1 cellular context compared by ENCODE assay signal in the genomic region with DNA sequence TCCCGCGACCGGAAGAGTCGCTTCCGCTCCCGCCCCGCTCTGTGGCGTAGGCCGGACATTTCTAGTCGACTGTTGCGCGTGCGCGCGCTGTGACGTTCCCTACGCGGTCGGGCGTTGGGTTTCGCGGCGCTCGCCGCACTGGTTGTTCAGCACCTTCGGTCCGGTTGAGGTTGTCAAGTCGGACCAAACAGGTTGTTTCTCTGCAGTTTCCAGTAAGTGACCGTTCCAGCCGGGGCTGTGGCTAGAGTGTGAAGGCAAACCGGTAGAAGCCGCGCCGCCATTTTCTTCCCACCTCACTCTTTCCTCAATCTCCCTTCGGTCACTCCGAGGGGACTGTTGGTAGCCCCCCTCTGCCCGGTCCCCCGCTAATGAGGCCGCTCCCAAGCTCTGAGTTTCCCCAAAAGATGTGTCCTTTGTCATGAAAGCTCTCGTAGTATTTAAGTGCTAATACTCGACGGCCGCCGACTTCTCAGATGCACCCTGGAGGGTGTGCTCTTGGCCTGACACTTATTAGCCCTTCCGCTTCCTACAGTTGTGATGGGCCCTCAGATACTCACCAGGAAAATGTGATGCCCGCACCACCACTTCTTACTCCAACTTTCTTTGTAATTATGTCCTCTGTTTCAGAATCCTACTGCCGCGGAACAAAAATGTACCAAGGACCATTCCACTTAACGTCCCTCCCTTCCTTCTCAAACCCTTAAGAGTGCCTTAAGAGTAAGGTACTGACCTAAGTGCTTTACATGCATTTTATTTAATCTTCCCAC.
A peak's percentile ranks its signal among the peaks of the same experiment; 100 is the strongest.
TF ChIP-seq lines count a peak whose summit lies in the region.

No MANE protein-coding gene starts in this region.

TF ChIP-seq in HepG2, 621 proteins besides CTCF, POLR2A, EP300 and RAD21 (continued from another document and continues in another):
- TF ChIP-seq, protein P1, sequence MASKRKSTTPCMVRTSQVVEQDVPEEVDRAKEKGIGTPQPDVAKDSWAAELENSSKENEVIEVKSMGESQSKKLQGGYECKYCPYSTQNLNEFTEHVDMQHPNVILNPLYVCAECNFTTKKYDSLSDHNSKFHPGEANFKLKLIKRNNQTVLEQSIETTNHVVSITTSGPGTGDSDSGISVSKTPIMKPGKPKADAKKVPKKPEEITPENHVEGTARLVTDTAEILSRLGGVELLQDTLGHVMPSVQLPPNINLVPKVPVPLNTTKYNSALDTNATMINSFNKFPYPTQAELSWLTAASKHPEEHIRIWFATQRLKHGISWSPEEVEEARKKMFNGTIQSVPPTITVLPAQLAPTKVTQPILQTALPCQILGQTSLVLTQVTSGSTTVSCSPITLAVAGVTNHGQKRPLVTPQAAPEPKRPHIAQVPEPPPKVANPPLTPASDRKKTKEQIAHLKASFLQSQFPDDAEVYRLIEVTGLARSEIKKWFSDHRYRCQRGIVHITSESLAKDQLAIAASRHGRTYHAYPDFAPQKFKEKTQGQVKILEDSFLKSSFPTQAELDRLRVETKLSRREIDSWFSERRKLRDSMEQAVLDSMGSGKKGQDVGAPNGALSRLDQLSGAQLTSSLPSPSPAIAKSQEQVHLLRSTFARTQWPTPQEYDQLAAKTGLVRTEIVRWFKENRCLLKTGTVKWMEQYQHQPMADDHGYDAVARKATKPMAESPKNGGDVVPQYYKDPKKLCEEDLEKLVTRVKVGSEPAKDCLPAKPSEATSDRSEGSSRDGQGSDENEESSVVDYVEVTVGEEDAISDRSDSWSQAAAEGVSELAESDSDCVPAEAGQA (IDR thresholded peaks at IDR 0.05; ENCODE audit: low read depth): peak; percentile 62
- TF ChIP-seq, protein P1 (CRISPR knock-in tag; IDR thresholded peaks at IDR 0.05; ENCODE audit: borderline replicate concordance): no peak
- TF ChIP-seq ZNF263 (CRISPR knock-in tag; IDR thresholded peaks at IDR 0.05) (0 out of 2 replicates have a peak, but pooled peaks have one; percentile 39), ZNF616 (CRISPR knock-in tag; IDR thresholded peaks at IDR 0.05; ENCODE audit: low read depth) (peak; percentile 45; the same call in 1 of the 2 replicates), GLMP (CRISPR knock-in tag; IDR thresholded peaks at IDR 0.05; ENCODE audit: borderline replicate concordance) (no peak), ZNF530 (CRISPR knock-in tag; IDR thresholded peaks at IDR 0.05; ENCODE audit: low read depth) (no peak), MAFK (conservative IDR thresholded peaks at IDR 0.05 in 1 of 2, IDR thresholded peaks at IDR 0.05 in 1 of 2; ENCODE audit: low read length in 2 of 2) (no peak), PHF20 (CRISPR knock-in tag; IDR thresholded peaks at IDR 0.05) (peak; percentile 77), KMT2A (CRISPR knock-in tag; IDR thresholded peaks at IDR 0.05) (peak; percentile 54; the same call in 1 of the 2 replicates), ZMYM2 (CRISPR knock-in tag; IDR thresholded peaks at IDR 0.05) (no peak; the same call in 1 of the 2 replicates), DMAP1 (CRISPR knock-in tag; IDR thresholded peaks at IDR 0.05) (peak; percentile 76), SETDB1 (CRISPR knock-in tag; IDR thresholded peaks at IDR 0.05; ENCODE audit: borderline replicate concordance) (no peak), BRCA1 (CRISPR knock-in tag; IDR thresholded peaks at IDR 0.05) (0 out of 2 replicates have a peak, but pooled peaks have one; percentile 52), ZNF891 (CRISPR knock-in tag; IDR thresholded peaks at IDR 0.05) (peak; percentile 90), ZNF614 (CRISPR knock-in tag; IDR thresholded peaks at IDR 0.05; ENCODE audit: borderline replicate concordance) (peak; percentile 80; the same call in 1 of the 2 replicates), ZNF431 (CRISPR knock-in tag; IDR thresholded peaks at IDR 0.05; ENCODE audit: borderline replicate concordance, low read depth) (no peak), SYNCRIP (IDR thresholded peaks at IDR 0.05; ENCODE audit: insufficient read depth, low read depth, low read length) (no peak), SMC3 (IDR thresholded peaks at IDR 0.05; ENCODE audit: low read length) (no peak), NFKBIZ (CRISPR knock-in tag; IDR thresholded peaks at IDR 0.05) (no peak), ZNF562 (CRISPR knock-in tag; IDR thresholded peaks at IDR 0.05; ENCODE audit: borderline replicate concordance) (no peak), KLF12 (CRISPR knock-in tag; IDR thresholded peaks at IDR 0.05; ENCODE audit: borderline replicate concordance) (peak; percentile 77; the same call in 1 of the 2 replicates), ETV6 (CRISPR knock-in tag; conservative IDR thresholded peaks at IDR 0.05) (no peak)
- TF ChIP-seq, protein P2, sequence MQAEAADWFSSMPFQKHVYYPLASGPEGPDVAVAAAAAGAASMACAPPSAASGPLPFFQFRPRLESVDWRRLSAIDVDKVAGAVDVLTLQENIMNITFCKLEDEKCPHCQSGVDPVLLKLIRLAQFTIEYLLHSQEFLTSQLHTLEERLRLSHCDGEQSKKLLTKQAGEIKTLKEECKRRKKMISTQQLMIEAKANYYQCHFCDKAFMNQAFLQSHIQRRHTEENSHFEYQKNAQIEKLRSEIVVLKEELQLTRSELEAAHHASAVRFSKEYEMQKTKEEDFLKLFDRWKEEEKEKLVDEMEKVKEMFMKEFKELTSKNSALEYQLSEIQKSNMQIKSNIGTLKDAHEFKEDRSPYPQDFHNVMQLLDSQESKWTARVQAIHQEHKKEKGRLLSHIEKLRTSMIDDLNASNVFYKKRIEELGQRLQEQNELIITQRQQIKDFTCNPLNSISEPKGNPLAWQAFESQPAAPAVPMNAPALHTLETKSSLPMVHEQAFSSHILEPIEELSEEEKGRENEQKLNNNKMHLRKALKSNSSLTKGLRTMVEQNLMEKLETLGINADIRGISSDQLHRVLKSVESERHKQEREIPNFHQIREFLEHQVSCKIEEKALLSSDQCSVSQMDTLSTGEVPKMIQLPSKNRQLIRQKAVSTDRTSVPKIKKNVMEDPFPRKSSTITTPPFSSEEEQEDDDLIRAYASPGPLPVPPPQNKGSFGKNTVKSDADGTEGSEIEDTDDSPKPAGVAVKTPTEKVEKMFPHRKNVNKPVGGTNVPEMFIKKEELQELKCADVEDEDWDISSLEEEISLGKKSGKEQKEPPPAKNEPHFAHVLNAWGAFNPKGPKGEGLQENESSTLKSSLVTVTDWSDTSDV (CRISPR knock-in tag; IDR thresholded peaks at IDR 0.05): 0 out of 2 replicates have a peak, but pooled peaks have one; percentile 60
- TF ChIP-seq, protein P3, sequence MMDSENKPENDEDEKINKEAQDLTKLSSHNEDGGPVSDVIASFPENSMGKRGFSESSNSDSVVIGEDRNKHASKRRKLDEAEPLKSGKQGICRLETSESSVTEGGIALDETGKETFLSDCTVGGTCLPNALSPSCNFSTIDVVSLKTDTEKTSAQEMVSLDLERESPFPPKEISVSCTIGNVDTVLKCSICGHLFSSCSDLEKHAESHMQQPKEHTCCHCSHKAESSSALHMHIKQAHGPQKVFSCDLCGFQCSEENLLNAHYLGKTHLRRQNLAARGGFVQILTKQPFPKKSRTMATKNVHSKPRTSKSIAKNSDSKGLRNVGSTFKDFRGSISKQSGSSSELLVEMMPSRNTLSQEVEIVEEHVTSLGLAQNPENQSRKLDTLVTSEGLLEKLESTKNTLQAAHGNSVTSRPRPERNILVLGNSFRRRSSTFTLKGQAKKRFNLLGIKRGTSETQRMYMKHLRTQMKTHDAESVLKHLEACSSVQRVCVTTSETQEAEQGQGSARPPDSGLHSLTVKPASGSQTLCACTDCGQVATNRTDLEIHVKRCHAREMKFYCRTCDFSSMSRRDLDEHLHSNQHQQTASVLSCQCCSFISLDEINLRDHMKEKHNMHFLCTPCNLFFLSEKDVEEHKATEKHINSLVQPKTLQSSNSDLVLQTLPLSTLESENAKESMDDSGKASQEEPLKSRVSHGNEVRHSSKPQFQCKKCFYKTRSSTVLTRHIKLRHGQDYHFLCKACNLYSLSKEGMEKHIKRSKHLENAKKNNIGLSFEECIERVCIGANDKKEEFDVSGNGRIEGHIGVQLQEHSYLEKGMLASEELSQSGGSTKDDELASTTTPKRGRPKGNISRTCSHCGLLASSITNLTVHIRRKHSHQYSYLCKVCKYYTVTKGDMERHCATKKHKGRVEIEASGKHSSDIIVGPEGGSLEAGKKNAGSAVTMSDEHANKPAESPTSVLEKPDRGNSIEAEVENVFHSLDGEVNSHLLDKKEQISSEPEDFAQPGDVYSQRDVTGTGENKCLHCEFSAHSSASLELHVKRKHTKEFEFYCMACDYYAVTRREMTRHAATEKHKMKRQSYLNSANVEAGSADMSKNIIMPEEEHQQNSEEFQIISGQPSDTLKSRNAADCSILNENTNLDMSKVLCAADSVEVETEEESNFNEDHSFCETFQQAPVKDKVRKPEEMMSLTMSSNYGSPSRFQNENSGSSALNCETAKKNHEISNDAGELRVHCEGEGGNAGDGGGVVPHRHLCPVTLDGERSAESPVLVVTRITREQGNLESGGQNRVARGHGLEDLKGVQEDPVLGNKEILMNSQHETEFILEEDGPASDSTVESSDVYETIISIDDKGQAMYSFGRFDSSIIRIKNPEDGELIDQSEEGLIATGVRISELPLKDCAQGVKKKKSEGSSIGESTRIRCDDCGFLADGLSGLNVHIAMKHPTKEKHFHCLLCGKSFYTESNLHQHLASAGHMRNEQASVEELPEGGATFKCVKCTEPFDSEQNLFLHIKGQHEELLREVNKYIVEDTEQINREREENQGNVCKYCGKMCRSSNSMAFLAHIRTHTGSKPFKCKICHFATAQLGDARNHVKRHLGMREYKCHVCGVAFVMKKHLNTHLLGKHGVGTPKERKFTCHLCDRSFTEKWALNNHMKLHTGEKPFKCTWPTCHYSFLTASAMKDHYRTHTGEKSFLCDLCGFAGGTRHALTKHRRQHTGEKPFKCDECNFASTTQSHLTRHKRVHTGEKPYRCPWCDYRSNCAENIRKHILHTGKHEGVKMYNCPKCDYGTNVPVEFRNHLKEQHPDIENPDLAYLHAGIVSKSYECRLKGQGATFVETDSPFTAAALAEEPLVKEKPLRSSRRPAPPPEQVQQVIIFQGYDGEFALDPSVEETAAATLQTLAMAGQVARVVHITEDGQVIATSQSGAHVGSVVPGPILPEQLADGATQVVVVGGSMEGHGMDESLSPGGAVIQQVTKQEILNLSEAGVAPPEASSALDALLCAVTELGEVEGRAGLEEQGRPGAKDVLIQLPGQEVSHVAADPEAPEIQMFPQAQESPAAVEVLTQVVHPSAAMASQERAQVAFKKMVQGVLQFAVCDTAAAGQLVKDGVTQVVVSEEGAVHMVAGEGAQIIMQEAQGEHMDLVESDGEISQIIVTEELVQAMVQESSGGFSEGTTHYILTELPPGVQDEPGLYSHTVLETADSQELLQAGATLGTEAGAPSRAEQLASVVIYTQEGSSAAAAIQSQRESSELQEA (CRISPR knock-in tag; IDR thresholded peaks at IDR 0.05; ENCODE audit: not compliant biosample characterization): peak; percentile 86
- TF ChIP-seq, protein P4, sequence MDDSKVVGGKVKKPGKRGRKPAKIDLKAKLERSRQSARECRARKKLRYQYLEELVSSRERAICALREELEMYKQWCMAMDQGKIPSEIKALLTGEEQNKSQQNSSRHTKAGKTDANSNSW (CRISPR knock-in tag; IDR thresholded peaks at IDR 0.05; ENCODE audit: borderline replicate concordance): peak; percentile 52; the same call in 1 of the 2 replicates
